ENCODE assay signal across 8 cellular contexts in genomic region chr19:45177817-45178261, GRCh38. TPM values are rescaled to one million over a fixed set of nuclear protein-coding genes. Genes with fewer than 3 reads are reported as not detected.
DNase-seq lines count a peak whose midpoint lies in the region; ATAC-seq and TF ChIP-seq lines count a peak whose summit lies in the region.

Gene TRAPPC6A (minus strand): TSS chr19:45178237. CDS start chr19:45178218, 19 bp downstream.

- no peaks in the 10 kb centered on the region for H3K27me3 ChIP-seq in foreskin keratinocyte

- ATAC-seq in activated T-cell treated with anti-CD3 and anti-CD28 coated beads, Interleukin-2, amount 50 U/mL, for 4 hours = peak; percentile 2
- ATAC-seq in foreskin keratinocyte = peak; percentile 31
- ATAC-seq in GM19328 (IDR thresholded peaks at IDR 0.05; ENCODE audit: unreplicated experiment) = no peak

- no peak for DNase-seq in activated T-cell treated with anti-CD3 and anti-CD28 coated beads, Interleukin-2, amount 50 U/mL, for 4 hours
- DNase-seq in activated T-cell treated with anti-CD3 and anti-CD28 coated beads, Interleukin-2, amount 50 U/mL, for 1 hour = no peak
- DNase-seq in HS-27A (ENCODE audit: low read depth) (peak; percentile 30), foreskin keratinocyte (peak; percentile 84 to 91), osteocyte (ENCODE audit: extremely low spot score, unreplicated experiment) (no peak), C1 segment of cervical spinal cord (lab: John Stamatoyannopoulos, UW) (no peak)

- peaks cover 6% of the 10 kb centered on the region for H3K36me3 Mint-ChIP-seq in activated T-cell treated with anti-CD3 and anti-CD28 coated beads, Interleukin-2, amount 50 U/mL, for 4 hours (ENCODE audit: insufficient read depth)
- peaks cover 4% of the 10 kb centered on the region for H3K36me3 Mint-ChIP-seq in osteocyte (ENCODE audit: unreplicated experiment)

- TF ChIP-seq CTCF in VCaP (conservative IDR thresholded peaks at IDR 0.05) (no peak), foreskin keratinocyte (conservative IDR thresholded peaks at IDR 0.05) (no peak), osteocyte (IDR thresholded peaks at IDR 0.05) (no peak)

- H3K9me3 Mint-ChIP-seq in activated T-cell treated with anti-CD3 and anti-CD28 coated beads, Interleukin-2, amount 50 U/mL, for 4 hours = no peaks in the 10 kb centered on the region
- no peaks in the 10 kb centered on the region for H3K9me3 Mint-ChIP-seq in osteocyte (ENCODE audit: unreplicated experiment)

- H3K27ac Mint-ChIP-seq in osteocyte (ENCODE audit: unreplicated experiment) = peak within 1 kb of the TSS; percentile 96

- H3K4me1 ChIP-seq in foreskin keratinocyte = no peaks in the 10 kb centered on the region

- H3K27me3 Mint-ChIP-seq in activated T-cell treated with anti-CD3 and anti-CD28 coated beads, Interleukin-2, amount 50 U/mL, for 4 hours (ENCODE audit: low read depth) = no peaks in the 10 kb centered on the region
- no peaks in the 10 kb centered on the region for H3K27me3 Mint-ChIP-seq in osteocyte (ENCODE audit: unreplicated experiment)

- peak within 1 kb of the TSS; percentile 95 for H3K27ac ChIP-seq in VCaP
- H3K27ac ChIP-seq in foreskin keratinocyte = peak within 1 kb of the TSS; percentile 87

- H3K4me1 Mint-ChIP-seq in activated T-cell treated with anti-CD3 and anti-CD28 coated beads, Interleukin-2, amount 50 U/mL, for 4 hours (ENCODE audit: low read depth) = peaks cover 47% of the 10 kb centered on the region
- H3K4me1 Mint-ChIP-seq in osteocyte (ENCODE audit: unreplicated experiment) = peaks cover 29% of the 10 kb centered on the region

- peak within 1 kb of the TSS; percentile 85 for H3K4me3 Mint-ChIP-seq in activated T-cell treated with anti-CD3 and anti-CD28 coated beads, Interleukin-2, amount 50 U/mL, for 4 hours
- H3K4me3 Mint-ChIP-seq in osteocyte (ENCODE audit: unreplicated experiment) = peak within 1 kb of the TSS; percentile 92

RNA-seq across cellular contexts. Expression of gene TRAPPC6A, which starts in this region (rescaled TPM):
- 10 to 100 TPM in 1 of 3 donors, 1 to 10 TPM in 2; 8.5 to 11.5 (median 9.1) TPM for total RNA-seq in activated T-cell treated with anti-CD3 and anti-CD28 coated beads, Interleukin-2, amount 50 U/mL, for 4 hours
- 3.8 and 4.6 TPM in 2 replicates for total RNA-seq in foreskin keratinocyte
- 6.9 and 7.8 TPM in 2 replicates for polyA plus RNA-seq in foreskin keratinocyte
- 29.4 and 31.5 TPM in 2 replicates for total RNA-seq in osteocyte

Comparison
In these comparisons a context has a peak if more than half of its experiments do, and no peak if none do; other contexts are left out.
1. DNase-seq: peak in HS-27A (single experiment) and foreskin keratinocyte (2 of 2); none in activated T-cell treated with anti-CD3 and anti-CD28 coated beads, Interleukin-2, amount 50 U/mL, for 4 hours (single experiment), activated T-cell treated with anti-CD3 and anti-CD28 coated beads, Interleukin-2, amount 50 U/mL, for 1 hour (single experiment), osteocyte (single experiment) and C1 segment of cervical spinal cord (0 of 14).